15 cellular contexts compared by ENCODE assay signal in genomic region chr4:48761286-48761685, GRCh38. TPM values are rescaled to one million over a fixed set of nuclear protein-coding genes. Genes with fewer than 3 reads are reported as not detected.
A peak's percentile ranks its signal among the peaks of the same experiment; 100 is the strongest.
DNase-seq lines count a peak whose midpoint lies in the region; ATAC-seq and TF ChIP-seq lines count a peak whose summit lies in the region.
"Had no signal": no experiment of that assay in that cellular context is flagged by ENCODE, and none has a peak within 500 bp of the region (broad histone marks: within the 10 kb centered on the region; RNA-seq: fewer than 3 reads in every experiment).

No MANE protein-coding gene starts in this region.

- no peak overlapping the region for H3K4me3 Mint-ChIP-seq in activated T-cell treated with anti-CD3 and anti-CD28 coated beads, Interleukin-2, amount 50 U/mL, for 72 hours
- no peak overlapping the region for H3K4me3 Mint-ChIP-seq in natural killer cell
- H3K4me3 Mint-ChIP-seq in natural killer cell treated with Interleukin-12 subunit alpha and Interleukin-12 subunit beta and Interleukin-15 and Interleukin-18, amount 100 ng/mL, for 72 hours, result no peak overlapping the region
- H3K4me3 Mint-ChIP-seq: B cell, H9, IgD-negative memory B cell had no signal

- peaks cover 2% of the 10 kb centered on the region in 2 donors for H3K9me3 Mint-ChIP-seq in activated T-cell treated with anti-CD3 and anti-CD28 coated beads, Interleukin-2, amount 50 U/mL, for 72 hours
- H3K9me3 Mint-ChIP-seq in natural killer cell, result no peaks in the 10 kb centered on the region
- no peaks in the 10 kb centered on the region for H3K9me3 Mint-ChIP-seq in natural killer cell treated with Interleukin-12 subunit alpha and Interleukin-12 subunit beta and Interleukin-15 and Interleukin-18, amount 100 ng/mL, for 72 hours
- H3K9me3 Mint-ChIP-seq: IgD-negative memory B cell had no signal

- ATAC-seq in activated T-cell treated with anti-CD3 and anti-CD28 coated beads, Interleukin-2, amount 50 U/mL, for 72 hours (replicated peaks in 1 of 2), result no peak
- ATAC-seq in natural killer cell, result no peak
- no peak for ATAC-seq in natural killer cell treated with Interleukin-12 subunit alpha and Interleukin-12 subunit beta and Interleukin-15 and Interleukin-18, amount 100 ng/mL, for 72 hours
- ATAC-seq: GM12878 had no signal

- DNase-seq in activated T-cell treated with anti-CD3 and anti-CD28 coated beads, Interleukin-2, amount 50 U/mL, for 72 hours, result no peak
- no peak for DNase-seq in activated T-cell treated with anti-CD3 and anti-CD28 coated beads, Interleukin-2, amount 50 U/mL, for 48 hours
- DNase-seq in natural killer cell (no peak), M059J (ENCODE audit: low read depth) (peak; percentile 17), T-helper 1 cell (no peak), NCI-H524 treated with DMSO at 0.1 percent for 48 hours (lab: John Stamatoyannopoulos, UW) (no peak)
- no peak for DNase-seq in natural killer cell treated with Interleukin-12 subunit alpha and Interleukin-12 subunit beta and Interleukin-15 and Interleukin-18, amount 100 ng/mL, for 72 hours (ENCODE audit: low spot score)
- DNase-seq: Caco-2, DMS153, DND-41, EL, H9 had no signal

- no peaks in the 10 kb centered on the region for H3K27me3 Mint-ChIP-seq in activated T-cell treated with anti-CD3 and anti-CD28 coated beads, Interleukin-2, amount 50 U/mL, for 72 hours (ENCODE audit: low read depth)
- H3K27me3 Mint-ChIP-seq in natural killer cell (ENCODE audit: low read depth in 2 of 2), result no peaks in the 10 kb centered on the region
- no peaks in the 10 kb centered on the region for H3K27me3 Mint-ChIP-seq in natural killer cell treated with Interleukin-12 subunit alpha and Interleukin-12 subunit beta and Interleukin-15 and Interleukin-18, amount 100 ng/mL, for 72 hours
- H3K27me3 Mint-ChIP-seq: B cell, IgD-negative memory B cell had no signal

- H3K36me3 Mint-ChIP-seq in activated T-cell treated with anti-CD3 and anti-CD28 coated beads, Interleukin-2, amount 50 U/mL, for 72 hours (ENCODE audit: insufficient read depth in 2 of 2), result peaks cover 6 to 7% of the 10 kb centered on the region in 2 donors
- H3K36me3 Mint-ChIP-seq in natural killer cell, result no peaks in the 10 kb centered on the region
- peaks cover 5% of the 10 kb centered on the region for H3K36me3 Mint-ChIP-seq in natural killer cell treated with Interleukin-12 subunit alpha and Interleukin-12 subunit beta and Interleukin-15 and Interleukin-18, amount 100 ng/mL, for 72 hours

- peak overlapping the region; percentile 82 for H3K27ac Mint-ChIP-seq in activated T-cell treated with anti-CD3 and anti-CD28 coated beads, Interleukin-2, amount 50 U/mL, for 72 hours
- peak overlapping the region; percentile 64 for H3K27ac Mint-ChIP-seq in natural killer cell
- H3K27ac Mint-ChIP-seq in natural killer cell treated with Interleukin-12 subunit alpha and Interleukin-12 subunit beta and Interleukin-15 and Interleukin-18, amount 100 ng/mL, for 72 hours, result no peak overlapping the region
- H3K27ac Mint-ChIP-seq: B cell, H9, IgD-negative memory B cell had no signal

- intact Hi-C loops in natural killer cell (cut with micrococcal nuclease), result no loop called here

- no peak for TF ChIP-seq CTCF in natural killer cell (IDR thresholded peaks at IDR 0.05)

- peaks cover 31% of the 10 kb centered on the region for H3K4me1 Mint-ChIP-seq in activated T-cell treated with anti-CD3 and anti-CD28 coated beads, Interleukin-2, amount 50 U/mL, for 72 hours (ENCODE audit: low read depth)
- H3K4me1 Mint-ChIP-seq in natural killer cell, result peaks cover 51 to 63% of the 10 kb centered on the region in 2 donors
- peaks cover 36 to 44% of the 10 kb centered on the region in 2 donors for H3K4me1 Mint-ChIP-seq in natural killer cell treated with Interleukin-12 subunit alpha and Interleukin-12 subunit beta and Interleukin-15 and Interleukin-18, amount 100 ng/mL, for 72 hours (ENCODE audit: low read depth in 2 of 2)

RNA-seq across cellular contexts. Expression of gene FRYL, which starts 18.8 kb away (rescaled TPM):
- 10 to 100 TPM; 71.7 TPM for total RNA-seq in activated T-cell treated with anti-CD3 and anti-CD28 coated beads, Interleukin-2, amount 50 U/mL, for 72 hours
- total RNA-seq in natural killer cell, result 100 to 1,000 TPM; 143 to 181 (median 146) TPM
- total RNA-seq in natural killer cell treated with Interleukin-12 subunit alpha and Interleukin-12 subunit beta and Interleukin-15 and Interleukin-18, amount 100 ng/mL, for 72 hours, result 100 to 1,000 TPM in 1 of 2 donors, 10 to 100 TPM in 1; 99.0 to 113 TPM
- total RNA-seq in M059J (2014; rRNA removed; shearing (Covaris generic)), result 46.7 and 70.4 TPM in 2 replicates

Comparison
In these comparisons a context has a peak if more than half of its experiments do, and no peak if none do; other contexts are left out.
1. H3K27ac Mint-ChIP-seq: peak in activated T-cell treated with anti-CD3 and anti-CD28 coated beads, Interleukin-2, amount 50 U/mL, for 72 hours (single experiment) and natural killer cell (2 of 2); none in natural killer cell treated with Interleukin-12 subunit alpha and Interleukin-12 subunit beta and Interleukin-15 and Interleukin-18, amount 100 ng/mL, for 72 hours (0 of 2).